ENCODE assay signal across 17 cellular contexts in genomic region chr5:136006164-136006563, GRCh38. TPM values are rescaled to one million over a fixed set of nuclear protein-coding genes. Genes with fewer than 3 reads are reported as not detected.
A peak's percentile ranks its signal among the peaks of the same experiment; 100 is the strongest.
DNase-seq lines count a peak whose midpoint lies in the region; ATAC-seq and TF ChIP-seq lines count a peak whose summit lies in the region.
"Had no signal": no experiment of that assay in that cellular context is flagged by ENCODE, and none has a peak within 500 bp of the region (broad histone marks: within the 10 kb centered on the region; RNA-seq: fewer than 3 reads in every experiment).

No MANE protein-coding gene starts in this region.

- H3K18ac ChIP-seq in mesenchymal stem cell (ENCODE audit: low read depth in 1 of 2, low read length in 2 of 2): peak overlapping the region; percentile 48 to 86

- no peak overlapping the region for H3K14ac ChIP-seq in mesenchymal stem cell (ENCODE audit: low read length in 2 of 2)

- POLR2A ChIA-PET in naive thymus-derived CD8-positive, alpha-beta T cell (lab: Charles Lee): no interaction called here

- no peak overlapping the region for H3K23ac ChIP-seq in mesenchymal stem cell (ENCODE audit: low read length in 2 of 2)

- WGBS in mesenchymal stem cell: 46% methylated on average over 11 of the region's 11 CpGs

- H3K4me3 ChIP-seq in right atrium auricular region (no peak overlapping the region), choroid plexus epithelial cell (ENCODE audit: low read depth, low read length) (no peak overlapping the region), mesenchymal stem cell (ENCODE audit: insufficient read depth in 1 of 2, low read depth in 1 of 2, low read length in 2 of 2) (peak overlapping the region in 1 of 2 experiments; percentile 5), uterus (no peak overlapping the region)
- H3K4me3 ChIP-seq: tibial nerve had no signal

- TF ChIP-seq CTCF in right atrium auricular region (IDR thresholded peaks at IDR 0.05): no peak
- TF ChIP-seq CTCF in choroid plexus epithelial cell (conservative IDR thresholded peaks at IDR 0.05; ENCODE audit: low read depth, low read length): no peak
- no peak for TF ChIP-seq CTCF in uterus (IDR thresholded peaks at IDR 0.05)

- no peak overlapping the region for H3K4me3 Mint-ChIP-seq in naive thymus-derived CD8-positive, alpha-beta T cell
- H3K4me3 Mint-ChIP-seq: activated CD8-positive, alpha-beta T cell treated with anti-CD3 and anti-CD28 coated beads, Interleukin-2, amount 10 ng/mL, durations not matched to agents 7 days and 5 days; activated T-helper 17 cell treated with anti-CD3 and anti-CD28 coated beads, Interleukin-2, amount 50 U/mL, for 72 hours; IgD-negative memory B cell had no signal

- DNase-seq in right atrium auricular region (ENCODE audit: low spot score): peak; percentile 32
- no peak for DNase-seq in cardiac septum (ENCODE audit: low spot score)
- DNase-seq in choroid plexus epithelial cell (ENCODE audit: low read depth): peak; percentile 57
- DNase-seq in mesenchymal stem cell: peak; percentile 86
- no peak for DNase-seq in AG08395 (ENCODE audit: low spot score)
- DNase-seq in uterus: no peak
- no peak for DNase-seq in naive thymus-derived CD8-positive, alpha-beta T cell
- DNase-seq: activated CD8-positive, alpha-beta T cell treated with anti-CD3 and anti-CD28 coated beads, Interleukin-2, amount 10 ng/mL, durations not matched to agents 7 days and 5 days; effector CD4-positive, alpha-beta T cell; glutamatergic neuron; midbrain; posterior cingulate gyrus had no signal

- H3K9me3 Mint-ChIP-seq in naive thymus-derived CD8-positive, alpha-beta T cell: no peaks in the 10 kb centered on the region
- H3K9me3 Mint-ChIP-seq: activated T-helper 17 cell treated with anti-CD3 and anti-CD28 coated beads, Interleukin-2, amount 50 U/mL, for 72 hours; IgD-negative memory B cell had no signal

- H3K27me3 Mint-ChIP-seq in naive thymus-derived CD8-positive, alpha-beta T cell: peaks cover 6 to 37% (median 14%) of the 10 kb centered on the region in 5 donors

- no peaks in the 10 kb centered on the region for H3K36me3 Mint-ChIP-seq in naive thymus-derived CD8-positive, alpha-beta T cell

- H4K8ac ChIP-seq in mesenchymal stem cell (ENCODE audit: low read length): no peak overlapping the region

- H3K9me3 ChIP-seq in right atrium auricular region: no peaks in the 10 kb centered on the region
- H3K9me3 ChIP-seq in mesenchymal stem cell (ENCODE audit: control insufficient read depth, low read length): no peaks in the 10 kb centered on the region
- H3K9me3 ChIP-seq in uterus: no peaks in the 10 kb centered on the region
- H3K9me3 ChIP-seq: tibial nerve had no signal

- peak overlapping the region; percentile 19 to 39 for H3K4ac ChIP-seq in mesenchymal stem cell (ENCODE audit: low read depth in 1 of 2, low read length in 2 of 2)

- H3K36me3 ChIP-seq in right atrium auricular region (no peaks in the 10 kb centered on the region), mesenchymal stem cell (ENCODE audit: control insufficient read depth in 1 of 2, insufficient read depth in 2 of 2, low read depth in 1 of 2, low read length in 2 of 2) (no peaks in the 10 kb centered on the region), uterus (no peaks in the 10 kb centered on the region)
- H3K36me3 ChIP-seq: tibial nerve had no signal

- H3K27ac Mint-ChIP-seq in naive thymus-derived CD8-positive, alpha-beta T cell: no peak overlapping the region
- H3K27ac Mint-ChIP-seq: activated CD8-positive, alpha-beta T cell treated with anti-CD3 and anti-CD28 coated beads, Interleukin-2, amount 10 ng/mL, durations not matched to agents 7 days and 5 days; activated T-helper 17 cell treated with anti-CD3 and anti-CD28 coated beads, Interleukin-2, amount 50 U/mL, for 72 hours; IgD-negative memory B cell had no signal

- H2AFZ ChIP-seq in mesenchymal stem cell (ENCODE audit: low read depth, low read length): no peak overlapping the region

- H3K4me1 Mint-ChIP-seq in naive thymus-derived CD8-positive, alpha-beta T cell: no peaks in the 10 kb centered on the region
- H3K4me1 Mint-ChIP-seq: activated T-helper 17 cell treated with anti-CD3 and anti-CD28 coated beads, Interleukin-2, amount 50 U/mL, for 72 hours; IgD-negative memory B cell had no signal

- H3K27me3 ChIP-seq in right atrium auricular region (no peaks in the 10 kb centered on the region), mesenchymal stem cell (ENCODE audit: control insufficient read depth in 1 of 2, insufficient read depth in 1 of 2, low read length in 2 of 2) (no peaks in the 10 kb centered on the region), uterus (no peaks in the 10 kb centered on the region)
- H3K27me3 ChIP-seq: tibial nerve had no signal

- no peak overlapping the region for H3K27ac ChIP-seq in right atrium auricular region
- H3K27ac ChIP-seq in mesenchymal stem cell (ENCODE audit: low read length, poor library complexity, severe bottlenecking): peak overlapping the region; percentile 28
- no peak overlapping the region for H3K27ac ChIP-seq in uterus
- H3K27ac ChIP-seq: VCaP had no signal

- H2BK120ac ChIP-seq in mesenchymal stem cell (ENCODE audit: low read depth, low read length): peak overlapping the region; percentile 29

- H3K9ac ChIP-seq in mesenchymal stem cell (ENCODE audit: low read length): peak overlapping the region; percentile 63

- no peak for TF ChIP-seq POLR2A in uterus (IDR thresholded peaks at IDR 0.05)

- no peak for ATAC-seq in HG02870 (IDR thresholded peaks at IDR 0.05; ENCODE audit: unreplicated experiment)
- no peak for ATAC-seq in naive thymus-derived CD8-positive, alpha-beta T cell
- ATAC-seq: activated CD8-positive, alpha-beta T cell treated with anti-CD3 and anti-CD28 coated beads, Interleukin-2, amount 10 ng/mL, durations not matched to agents 7 days and 5 days; activated T-helper 17 cell treated with anti-CD3 and anti-CD28 coated beads, Interleukin-2, amount 50 U/mL, for 72 hours had no signal

- no peak overlapping the region for H2BK5ac ChIP-seq in mesenchymal stem cell (ENCODE audit: low read depth, low read length, poor library complexity, severe bottlenecking)

- H3K4me1 ChIP-seq in right atrium auricular region: peaks cover 0 to 6% of the 10 kb centered on the region in 2 donors
- peaks cover 11% of the 10 kb centered on the region for H3K4me1 ChIP-seq in mesenchymal stem cell (ENCODE audit: control insufficient read depth, insufficient read depth, low read depth, low read length)
- peaks cover 0 to 6% of the 10 kb centered on the region in 2 donors for H3K4me1 ChIP-seq in uterus

- peak overlapping the region; percentile 12 for H4K91ac ChIP-seq in mesenchymal stem cell (ENCODE audit: low read length)

- intact Hi-C loops in cardiac septum (cut with DNase I) (no loop called here), uterus (cut with DNase I; ENCODE audit: low total_unique reads) (no loop called here)

- H2AK5ac ChIP-seq in mesenchymal stem cell (ENCODE audit: low read length, severe bottlenecking): peak overlapping the region; percentile 43

- H2BK12ac ChIP-seq in mesenchymal stem cell (ENCODE audit: low read length in 2 of 2): peak overlapping the region; percentile 29 to 87

- H3K4me2 ChIP-seq in mesenchymal stem cell (ENCODE audit: low read length, poor library complexity, severe bottlenecking): no peak overlapping the region

- H3K79me1 ChIP-seq in mesenchymal stem cell (replicated peaks; ENCODE audit: low read length, poor library complexity, severe bottlenecking): no peaks in the 10 kb centered on the region

- no peak overlapping the region for H2BK15ac ChIP-seq in mesenchymal stem cell (ENCODE audit: low read depth, poor library complexity, severe bottlenecking)

RNA-seq across cellular contexts. Expression of gene TGFBI, which starts 22.6 kb away (rescaled TPM):
- total RNA-seq in right atrium auricular region: 10 to 100 TPM; 30.4 to 65.0 TPM
- 46.9 TPM for total RNA-seq in cardiac septum
- 1,930 TPM for polyA plus RNA-seq in mesenchymal stem cell (2013, experiment 1 of 2)
- 1,910 TPM for polyA plus RNA-seq in mesenchymal stem cell (2013, experiment 2 of 2)
- total RNA-seq in uterus: 100 to 1,000 TPM in 1 of 4 donors, 10 to 100 TPM in 3; 27.9 to 293 (median 38.7) TPM
- 10 to 100 TPM in 1 of 2 experiments, 1 to 10 TPM in 1; 8.9 to 11.7 TPM for total RNA-seq in naive thymus-derived CD8-positive, alpha-beta T cell
- polyA plus RNA-seq in naive thymus-derived CD8-positive, alpha-beta T cell: 1 to 10 TPM in 1 of 3 donors, under 1 TPM in 1, not detected in 1; 0.34 to 3.2 TPM
- total RNA-seq: activated CD8-positive, alpha-beta T cell treated with anti-CD3 and anti-CD28 coated beads, Interleukin-2, amount 10 ng/mL, durations not matched to agents 7 days and 5 days had no signal

RNA-seq across cellular contexts. Expression of gene LECT2, which starts 51.4 kb away (rescaled TPM):
- total RNA-seq in right atrium auricular region: not detected
- total RNA-seq in cardiac septum: not detected
- polyA plus RNA-seq in mesenchymal stem cell (2013, experiment 1 of 2): not detected
- polyA plus RNA-seq in mesenchymal stem cell (2013, experiment 2 of 2): 0.08 TPM
- not detected for total RNA-seq in uterus
- not detected for total RNA-seq in naive thymus-derived CD8-positive, alpha-beta T cell
- polyA plus RNA-seq in naive thymus-derived CD8-positive, alpha-beta T cell: not detected
- total RNA-seq: activated CD8-positive, alpha-beta T cell treated with anti-CD3 and anti-CD28 coated beads, Interleukin-2, amount 10 ng/mL, durations not matched to agents 7 days and 5 days; activated T-helper 17 cell treated with anti-CD3 and anti-CD28 coated beads, Interleukin-2, amount 50 U/mL, for 72 hours; tibial nerve had no signal
- polyA plus RNA-seq: IgD-negative memory B cell had no signal

Comparison
In these comparisons a context has a peak if more than half of its experiments do, and no peak if none do; other contexts are left out.
1. DNase-seq: peak in right atrium auricular region (single experiment), choroid plexus epithelial cell (single experiment) and mesenchymal stem cell (single experiment); none in cardiac septum (single experiment), AG08395 (single experiment), uterus (0 of 2) and naive thymus-derived CD8-positive, alpha-beta T cell (0 of 10).